ENCODE assay signal across 20 cellular contexts in genomic region chr11:16367252-16367651, GRCh38. TPM values are rescaled to one million over a fixed set of nuclear protein-coding genes. Genes with fewer than 3 reads are reported as not detected.
DNase-seq lines count a peak whose midpoint lies in the region; ATAC-seq and TF ChIP-seq lines count a peak whose summit lies in the region.
"Had no signal": no experiment of that assay in that cellular context is flagged by ENCODE, and none has a peak within 500 bp of the region (broad histone marks: within the 10 kb centered on the region; RNA-seq: fewer than 3 reads in every experiment).

No MANE protein-coding gene starts in this region.

- no peaks in the 10 kb centered on the region for H3K36me3 Mint-ChIP-seq in activated CD8-positive, alpha-beta T cell treated with anti-CD3 and anti-CD28 coated beads, Interleukin-2, amount 10 ng/mL, durations not matched to agents 7 days and 5 days (ENCODE audit: low read depth)
- H3K36me3 Mint-ChIP-seq: CD8-positive, alpha-beta T cell had no signal

- POLR2A ChIA-PET in activated CD8-positive, alpha-beta T cell treated with anti-CD3 and anti-CD28 coated beads, Interleukin-2, amount 10 ng/mL, durations not matched to agents 7 days and 5 days (lab: Charles Lee), result no interaction called here

- ATAC-seq in GM18868 (IDR thresholded peaks at IDR 0.05; ENCODE audit: unreplicated experiment) (peak; percentile 92), HG02885 (IDR thresholded peaks at IDR 0.05; ENCODE audit: poor library complexity, unreplicated experiment) (peak; percentile 59), HG03045 (IDR thresholded peaks at IDR 0.05; ENCODE audit: unreplicated experiment) (no peak), GM21526 (IDR thresholded peaks at IDR 0.05; ENCODE audit: low FRiP score, unreplicated experiment) (no peak)
- ATAC-seq in activated CD8-positive, alpha-beta T cell treated with anti-CD3 and anti-CD28 coated beads, Interleukin-2, amount 10 ng/mL, durations not matched to agents 7 days and 5 days, result no peak
- ATAC-seq: CD8-positive, alpha-beta T cell; PC-3 had no signal

- DNase-seq in GM12865 (ENCODE audit: low read depth), result peak; percentile 1
- peak; percentile 8 for DNase-seq in NB4 (ENCODE audit: low read depth)
- DNase-seq in activated CD8-positive, alpha-beta T cell treated with anti-CD3 and anti-CD28 coated beads, Interleukin-2, amount 10 ng/mL, durations not matched to agents 7 days and 5 days, result no peak
- no peak for DNase-seq in stimulated activated CD4-positive, alpha-beta T cell treated with anti-CD3 and anti-CD28 coated beads, Interleukin-2, amount 100 ng/mL, for 24 hours
- DNase-seq: BE2C; CD8-positive, alpha-beta T cell; H9; NCI-H1436; NCI-H2029; NCI-H2171 treated with DMSO at 0.1 percent for 48 hours; NCI-H446 treated with DMSO at 0.1 percent for 48 hours; NCI-H748 treated with DMSO at 0.1 percent for 48 hours; PC-3; SJCRH30; SW 1271 had no signal

- H3K4me1 Mint-ChIP-seq in activated CD8-positive, alpha-beta T cell treated with anti-CD3 and anti-CD28 coated beads, Interleukin-2, amount 10 ng/mL, durations not matched to agents 7 days and 5 days (ENCODE audit: low read depth), result no peaks in the 10 kb centered on the region
- H3K4me1 Mint-ChIP-seq: H9 had no signal

- no peak overlapping the region for H3K4me3 ChIP-seq in GM12865 (ENCODE audit: low read depth, low read length)
- H3K4me3 ChIP-seq in NB4 (ENCODE audit: low read depth, low read length), result no peak overlapping the region
- H3K4me3 ChIP-seq: SJCRH30 had no signal

- no peak for TF ChIP-seq POLR2A in NB4 (IDR thresholded peaks at IDR 0.05; ENCODE audit: extremely low read depth, insufficient read length)

- H3K27ac Mint-ChIP-seq in activated CD8-positive, alpha-beta T cell treated with anti-CD3 and anti-CD28 coated beads, Interleukin-2, amount 10 ng/mL, durations not matched to agents 7 days and 5 days, result no peak overlapping the region
- H3K27ac Mint-ChIP-seq: CD8-positive, alpha-beta T cell; H9 had no signal

- H3K27me3 Mint-ChIP-seq in activated CD8-positive, alpha-beta T cell treated with anti-CD3 and anti-CD28 coated beads, Interleukin-2, amount 10 ng/mL, durations not matched to agents 7 days and 5 days (ENCODE audit: low read depth), result no peaks in the 10 kb centered on the region

- TF ChIP-seq CTCF in GM12865 (IDR thresholded peaks at IDR 0.05; ENCODE audit: insufficient read depth, low read depth, low read length, missing control alignments) (no peak), NB4 (IDR thresholded peaks at IDR 0.05; ENCODE audit: low read depth, low read length) (no peak)

- CTCF ChIA-PET in activated CD8-positive, alpha-beta T cell treated with anti-CD3 and anti-CD28 coated beads, Interleukin-2, amount 10 ng/mL, durations not matched to agents 7 days and 5 days (lab: Charles Lee), result no interaction called here

- H3K9me3 Mint-ChIP-seq in activated CD8-positive, alpha-beta T cell treated with anti-CD3 and anti-CD28 coated beads, Interleukin-2, amount 10 ng/mL, durations not matched to agents 7 days and 5 days (ENCODE audit: insufficient read depth), result peaks cover 3% of the 10 kb centered on the region
- H3K9me3 Mint-ChIP-seq: H9 had no signal

- no peak overlapping the region for H3K4me3 Mint-ChIP-seq in activated CD8-positive, alpha-beta T cell treated with anti-CD3 and anti-CD28 coated beads, Interleukin-2, amount 10 ng/mL, durations not matched to agents 7 days and 5 days
- H3K4me3 Mint-ChIP-seq: CD8-positive, alpha-beta T cell; H9 had no signal

RNA-seq across cellular contexts. Expression of gene SOX6, which starts 10.9 kb away (rescaled TPM):
- total RNA-seq in activated CD8-positive, alpha-beta T cell treated with anti-CD3 and anti-CD28 coated beads, Interleukin-2, amount 10 ng/mL, durations not matched to agents 7 days and 5 days, result not detected
- total RNA-seq: CD8-positive, alpha-beta T cell; H9; PC-3; T-helper 2 cell treated with Interferon-gamma antibody and Interleukin-4, amounts not matched to agents 100 ng/mL and 5 ng/mL, for 36 hours had no signal

Comparison
In these comparisons a context has a peak if more than half of its experiments do, and no peak if none do; other contexts are left out.
1. DNase-seq: peak in GM12865 (single experiment) and NB4 (single experiment); none in activated CD8-positive, alpha-beta T cell treated with anti-CD3 and anti-CD28 coated beads, Interleukin-2, amount 10 ng/mL, durations not matched to agents 7 days and 5 days (single experiment) and stimulated activated CD4-positive, alpha-beta T cell treated with anti-CD3 and anti-CD28 coated beads, Interleukin-2, amount 100 ng/mL, for 24 hours (0 of 2).
2. ATAC-seq: peak in GM18868 (single experiment) and HG02885 (single experiment); none in activated CD8-positive, alpha-beta T cell treated with anti-CD3 and anti-CD28 coated beads, Interleukin-2, amount 10 ng/mL, durations not matched to agents 7 days and 5 days (single experiment), HG03045 (single experiment) and GM21526 (single experiment).